In genomic region chr14:54813081-54813480, GRCh38 we compare ENCODE assay signal across 17 cellular contexts.
DNase-seq lines count a peak whose midpoint lies in the region; ATAC-seq, FAIRE-seq and TF ChIP-seq lines count a peak whose summit lies in the region.
"Had no signal": no experiment of that assay in that cellular context is flagged by ENCODE, and none has a peak within 500 bp of the region (broad histone marks: within the 10 kb centered on the region; RNA-seq: fewer than 3 reads in every experiment).

No MANE protein-coding gene starts in this region.

- H3K27ac Mint-ChIP-seq in stimulated activated naive CD8-positive, alpha-beta T cell treated with anti-CD3 and anti-CD28 coated beads, Interleukin-15, amount 100 ng/mL, for 72 hours = no peak overlapping the region
- H3K27ac Mint-ChIP-seq: CD4-positive, alpha-beta T cell had no signal

- DNase-seq in GM12892 (ENCODE audit: insufficient read length) (no peak), HTR-8/SVneo (ENCODE audit: insufficient read length, low spot score) (no peak), epithelial cell of esophagus (ENCODE audit: low read depth) (peak; percentile 78), foreskin keratinocyte (peak; percentile 58 to 69), amygdala (lab: John Stamatoyannopoulos, UW) (no peak)
- no peak for DNase-seq in stimulated activated naive CD8-positive, alpha-beta T cell treated with anti-CD3 and anti-CD28 coated beads, Interleukin-15, amount 100 ng/mL, for 72 hours
- DNase-seq: ACHN; BE2C; C1 segment of cervical spinal cord; Caco-2; CD4-positive, alpha-beta T cell had no signal

- H3K4me1 ChIP-seq in foreskin keratinocyte = no peaks in the 10 kb centered on the region
- H3K4me1 ChIP-seq: Caco-2, HAP-1 had no signal

- no peak overlapping the region for H3K27ac ChIP-seq in foreskin keratinocyte

- H3K9me3 Mint-ChIP-seq in stimulated activated naive CD8-positive, alpha-beta T cell treated with anti-CD3 and anti-CD28 coated beads, Interleukin-15, amount 100 ng/mL, for 72 hours = no peaks in the 10 kb centered on the region
- H3K9me3 Mint-ChIP-seq: CD4-positive, alpha-beta T cell had no signal

- H3K27me3 ChIP-seq in foreskin keratinocyte = peaks cover 24% of the 10 kb centered on the region
- H3K27me3 ChIP-seq: BE2C had no signal

- no peak for TF ChIP-seq CTCF in epithelial cell of esophagus (IDR thresholded peaks at IDR 0.05; ENCODE audit: insufficient read depth, low read depth, low read length, missing control alignments)
- no peak for TF ChIP-seq CTCF in foreskin keratinocyte (conservative IDR thresholded peaks at IDR 0.05)

- ATAC-seq in foreskin keratinocyte (peak; percentile 53), GM21367 (IDR thresholded peaks at IDR 0.05; ENCODE audit: unreplicated experiment) (no peak)
- ATAC-seq in stimulated activated naive CD8-positive, alpha-beta T cell treated with anti-CD3 and anti-CD28 coated beads, Interleukin-15, amount 100 ng/mL, for 72 hours = no peak

- H3K4me3 Mint-ChIP-seq in stimulated activated naive CD8-positive, alpha-beta T cell treated with anti-CD3 and anti-CD28 coated beads, Interleukin-15, amount 100 ng/mL, for 72 hours = no peak overlapping the region
- H3K4me3 Mint-ChIP-seq: CD4-positive, alpha-beta T cell had no signal

- H3K4me3 ChIP-seq in epithelial cell of esophagus (ENCODE audit: low read length) = no peak overlapping the region
- H3K4me3 ChIP-seq: HAP-1 had no signal

- FAIRE-seq in GM12892 (lab: Jason Lieb, UNC) (peak; percentile 48), HTR-8/SVneo (lab: Jason Lieb, UNC) (peak; percentile 81)
- FAIRE-seq: A204.1, D721Med, G401.6, H1 had no signal

- no peak for TF ChIP-seq POLR2A in GM12892 (IDR thresholded peaks at IDR 0.05; ENCODE audit: low read depth, low read length)

- peaks cover 7% of the 10 kb centered on the region for H3K4me1 Mint-ChIP-seq in stimulated activated naive CD8-positive, alpha-beta T cell treated with anti-CD3 and anti-CD28 coated beads, Interleukin-15, amount 100 ng/mL, for 72 hours

- peaks cover 28% of the 10 kb centered on the region for H3K27me3 Mint-ChIP-seq in stimulated activated naive CD8-positive, alpha-beta T cell treated with anti-CD3 and anti-CD28 coated beads, Interleukin-15, amount 100 ng/mL, for 72 hours
- H3K27me3 Mint-ChIP-seq: CD4-positive, alpha-beta T cell had no signal

Comparison
In these comparisons a context has a peak if more than half of its experiments do, and no peak if none do; other contexts are left out.
1. DNase-seq: peak in epithelial cell of esophagus (single experiment) and foreskin keratinocyte (2 of 2); none in GM12892 (single experiment), HTR-8/SVneo (single experiment), amygdala (0 of 56) and stimulated activated naive CD8-positive, alpha-beta T cell treated with anti-CD3 and anti-CD28 coated beads, Interleukin-15, amount 100 ng/mL, for 72 hours (0 of 2).